In genomic region chr4:180947421-180947820, GRCh38 we compare ENCODE assay signal across 1 cellular context.
A peak's percentile ranks its signal among the peaks of the same experiment; 100 is the strongest.
TF ChIP-seq lines count a peak whose summit lies in the region.

No MANE protein-coding gene starts in this region.

TF ChIP-seq in HEK293, 187 proteins besides CTCF, POLR2A, EP300 and RAD21 (continued from another document):
- TF ChIP-seq REST (tag by site-specific recombination; IDR thresholded peaks at IDR 0.05) (no peak), ZNF155 (tag by site-specific recombination; IDR thresholded peaks at IDR 0.05) (no peak), ZNF274 (IDR thresholded peaks at IDR 0.05; ENCODE audit: low read length) (no peak), ZNF274 (tag by site-specific recombination; IDR thresholded peaks at IDR 0.05; ENCODE audit: borderline replicate concordance) (no peak), ZNF280D (tag by site-specific recombination; IDR thresholded peaks at IDR 0.05) (no peak), ZNF76 (tag by site-specific recombination; IDR thresholded peaks at IDR 0.05; ENCODE audit: borderline replicate concordance, low read depth) (no peak), PRDM6 (tag by site-specific recombination; IDR thresholded peaks at IDR 0.05) (peak; percentile 68), SP7 (tag by site-specific recombination; IDR thresholded peaks at IDR 0.05) (no peak), ZBTB7A (tag by site-specific recombination; IDR thresholded peaks at IDR 0.05; ENCODE audit: low read depth) (no peak), ZNF311 (tag by site-specific recombination; IDR thresholded peaks at IDR 0.05; ENCODE audit: borderline replicate concordance) (no peak), ZBTB10 (tag by site-specific recombination; IDR thresholded peaks at IDR 0.05) (no peak), ZNF561 (tag by site-specific recombination; IDR thresholded peaks at IDR 0.05; ENCODE audit: borderline replicate concordance) (no peak; the same call in 1 of the 2 replicates), ZNF248 (tag by site-specific recombination; IDR thresholded peaks at IDR 0.05) (no peak), BCL6B (tag by site-specific recombination; IDR thresholded peaks at IDR 0.05) (peak; percentile 92), WT1 (tag by site-specific recombination; IDR thresholded peaks at IDR 0.05) (no peak), ZBTB44 (tag by site-specific recombination; IDR thresholded peaks at IDR 0.05) (peak; percentile 46; the same call in 1 of the 2 replicates), ZNF670 (tag by site-specific recombination; IDR thresholded peaks at IDR 0.05; ENCODE audit: low read depth) (no peak), ZNF560 (tag by site-specific recombination; IDR thresholded peaks at IDR 0.05; ENCODE audit: borderline replicate concordance) (no peak), ZBTB17 (tag by site-specific recombination; IDR thresholded peaks at IDR 0.05) (no peak), ZNF596 (tag by site-specific recombination; IDR thresholded peaks at IDR 0.05) (no peak), SCRT2 (tag by site-specific recombination; IDR thresholded peaks at IDR 0.05) (peak; percentile 27; the same call in 1 of the 2 replicates), ZNF184 (tag by site-specific recombination; IDR thresholded peaks at IDR 0.05) (no peak), MZF1 (tag by site-specific recombination; IDR thresholded peaks at IDR 0.05; ENCODE audit: borderline replicate concordance) (no peak), ZSCAN30 (tag by site-specific recombination; IDR thresholded peaks at IDR 0.05) (0 out of 2 replicates have a peak, but pooled peaks have one; percentile 19), ZNF510 (tag by site-specific recombination; IDR thresholded peaks at IDR 0.05; ENCODE audit: insufficient replicate concordance) (no peak), ZNF529 (tag by site-specific recombination; IDR thresholded peaks at IDR 0.05; ENCODE audit: insufficient replicate concordance) (no peak), ATF2 (tag by site-specific recombination; IDR thresholded peaks at IDR 0.05; ENCODE audit: low read depth) (no peak), ZNF513 (tag by site-specific recombination; IDR thresholded peaks at IDR 0.05) (no peak), ZNF624 (tag by site-specific recombination; IDR thresholded peaks at IDR 0.05) (no peak), ZNF626 (tag by site-specific recombination; IDR thresholded peaks at IDR 0.05) (no peak), RBAK (tag by site-specific recombination; IDR thresholded peaks at IDR 0.05) (no peak), ZNF223 (tag by site-specific recombination; IDR thresholded peaks at IDR 0.05) (no peak), ZNF654 (tag by site-specific recombination; IDR thresholded peaks at IDR 0.05; ENCODE audit: low read depth) (peak; percentile 47; the same call in 1 of the 2 replicates), ZIC2 (tag by site-specific recombination; IDR thresholded peaks at IDR 0.05) (no peak), ZNF2 (tag by site-specific recombination; IDR thresholded peaks at IDR 0.05) (no peak), ZSCAN23 (tag by site-specific recombination; IDR thresholded peaks at IDR 0.05) (no peak), GLIS1 (tag by site-specific recombination; IDR thresholded peaks at IDR 0.05) (no peak), PRDM4 (tag by site-specific recombination; IDR thresholded peaks at IDR 0.05) (no peak), YY2 (tag by site-specific recombination; IDR thresholded peaks at IDR 0.05) (no peak), ZNF623 (tag by site-specific recombination; IDR thresholded peaks at IDR 0.05) (no peak), ZNF521 (tag by site-specific recombination; IDR thresholded peaks at IDR 0.05) (no peak), ZFP41 (tag by site-specific recombination; IDR thresholded peaks at IDR 0.05; ENCODE audit: borderline replicate concordance) (no peak), ZNF48 (tag by site-specific recombination; IDR thresholded peaks at IDR 0.05) (no peak), ZNF791 (tag by site-specific recombination; IDR thresholded peaks at IDR 0.05) (no peak), ZNF19 (tag by site-specific recombination; IDR thresholded peaks at IDR 0.05; ENCODE audit: low read depth) (no peak)
TF ChIP-seq in HEK293: peak in this region for 9.
